In the genomic region with DNA sequence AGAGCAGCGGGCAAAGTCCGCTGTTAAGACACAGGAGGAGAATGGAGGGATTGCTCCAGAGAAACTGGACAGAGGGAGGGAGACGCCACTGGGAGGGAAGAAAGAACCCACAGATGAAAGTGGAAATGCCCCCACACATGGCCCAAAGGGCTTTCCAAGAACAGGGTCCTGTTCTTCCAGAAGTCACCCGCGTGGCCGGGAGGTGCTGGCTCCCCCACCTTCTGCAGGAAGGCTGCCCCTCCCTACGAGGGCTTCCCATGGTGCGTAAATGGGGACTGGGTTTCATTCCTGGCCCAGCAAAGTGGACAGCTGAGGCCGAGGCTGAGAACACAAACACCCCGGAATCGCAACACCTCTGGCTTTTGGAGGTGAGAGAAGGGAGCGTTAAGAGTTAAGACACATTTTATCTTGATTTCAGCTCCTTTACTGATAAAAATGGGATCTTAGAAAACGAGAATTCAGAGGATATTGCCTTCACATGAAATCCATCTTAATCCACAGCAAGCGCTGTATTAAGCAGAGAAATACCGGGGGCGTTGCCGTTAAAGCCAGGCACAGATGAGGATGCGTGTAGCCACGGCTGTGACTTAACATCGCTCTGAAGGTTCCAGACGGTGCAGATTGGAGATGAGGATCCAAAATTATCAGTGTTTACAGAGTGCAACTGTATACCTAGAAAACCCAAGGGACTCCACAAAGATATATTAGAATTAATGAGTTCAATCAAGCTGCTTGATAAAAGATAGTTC, we compare ENCODE assay signal across 19 cellular contexts. TPM values are rescaled to one million over a fixed set of nuclear protein-coding genes. Genes with fewer than 3 reads are reported as not detected.
"Had no signal": no experiment of that assay in that cellular context is flagged by ENCODE, and none has a peak within 500 bp of the region (broad histone marks: within the 10 kb centered on the region; RNA-seq: fewer than 3 reads in every experiment).

No MANE protein-coding gene starts in this region.

- H3K27ac ChIP-seq: epithelial cell of prostate, esophagus muscularis mucosa, gastrocnemius medialis, heart right ventricle, parathyroid adenoma, prostate gland, testis, tibial nerve, upper lobe of right lung had no signal

- H3K9me3 ChIP-seq: esophagus muscularis mucosa, gastrocnemius medialis, heart right ventricle, prostate gland, testis, tibial nerve, upper lobe of right lung had no signal

- FAIRE-seq: colon, keratinocyte had no signal

- H3K4me1 ChIP-seq: gastrocnemius medialis, heart right ventricle, parathyroid adenoma, prostate gland, testis, upper lobe of right lung had no signal

- H2AFZ ChIP-seq: parathyroid adenoma had no signal

- DNase-seq: effector memory CD8-positive, alpha-beta T cell; gastrocnemius medialis; heart right ventricle; immature natural killer cell; left colon; naive B cell; stimulated activated CD4-positive, alpha-beta T cell treated with anti-CD3 and anti-CD28 coated beads, Interleukin-2, amount 100 ng/mL, for 24 hours; stimulated activated CD4-positive, alpha-beta T cell treated with anti-CD3 and anti-CD28 coated beads, Interleukin-4, amount 100 ng/mL, for 4 hours; stimulated activated naive B cell treated with anti-CD40 and anti-IgM and Interleukin-4, amounts not matched to agents 10 μg/mL and 1 μg/mL and 100 μg/mL, for 72 hours; stimulated activated naive CD8-positive, alpha-beta T cell treated with anti-CD3 and anti-CD28 coated beads, Interleukin-15, amount 100 ng/mL, for 72 hours; testis; upper lobe of right lung had no signal

- H3K4me3 ChIP-seq: esophagus muscularis mucosa, gastrocnemius medialis, heart right ventricle, prostate gland, testis, tibial nerve, upper lobe of right lung had no signal

- H3K27me3 ChIP-seq: gastrocnemius medialis, testis, tibial nerve, upper lobe of right lung had no signal

- H3K36me3 ChIP-seq: gastrocnemius medialis, prostate gland, tibial nerve, upper lobe of right lung had no signal

- H3K79me2 ChIP-seq: parathyroid adenoma had no signal

- H3K9ac ChIP-seq: parathyroid adenoma had no signal

RNA-seq across cellular contexts. Expression of a gene that starts 11.1 kb away (rescaled TPM):
- polyA plus RNA-seq: keratinocyte had no signal
